ENCODE assay signal across 8 cellular contexts in genomic region chr5:138337685-138338410, GRCh38. TPM values are rescaled to one million over a fixed set of nuclear protein-coding genes. Genes with fewer than 3 reads are reported as not detected.
DNase-seq lines count a peak whose midpoint lies in the region; ATAC-seq and TF ChIP-seq lines count a peak whose summit lies in the region.

Gene FAM53C, plus strand, starts transcription at chr5:138338266. Its CDS starts 3,070 bp downstream, at chr5:138341336.

- H3K4me3 Mint-ChIP-seq in T-cell (peak within 1 kb of the TSS; percentile 87 to 91 (median 89)), type B pancreatic cell (peak within 1 kb of the TSS; percentile 95)

- H3K36me3 Mint-ChIP-seq in T-cell (peaks cover 11% of the 10 kb centered on the region), type B pancreatic cell (peaks cover 11% of the 10 kb centered on the region)

- DNase-seq in NCI-H1417 (lab: John Stamatoyannopoulos, UW) = peak; percentile 95 to 96 (median 96)
- DNase-seq in T-cell = peak; percentile 79 to 96 (median 89)
- peak; percentile 97 for DNase-seq in cardiac septum (ENCODE audit: low spot score)
- DNase-seq in posterior cingulate gyrus = peak; percentile 84 to 99 (median 91)
- peak; percentile 96 for DNase-seq in type B pancreatic cell (ENCODE audit: extremely low spot score, unreplicated experiment)

- H3K9me3 Mint-ChIP-seq in T-cell (no peaks in the 10 kb centered on the region), type B pancreatic cell (no peaks in the 10 kb centered on the region)

- intact Hi-C loops in cardiac septum (cut with DNase I) = loop anchor here (2.0 to 5.0 kb wide), 2 partner anchors 15 to 161 kb away; partner anchors contain the start of genes BRD8, KDM3B and KIF20A
- intact Hi-C loops in posterior cingulate gyrus (cut with DNase I) = loop anchor here (2.0 to 10.0 kb wide), 3 partner anchors 15 to 163 kb away; partner anchors contain the start of genes BRD8, CDC23, KDM3B and KIF20A

- TF ChIP-seq CTCF in GM12875 (IDR thresholded peaks at IDR 0.05; ENCODE audit: borderline replicate concordance, insufficient read depth, low read depth, low read length) (no peak), type B pancreatic cell (conservative IDR thresholded peaks at IDR 0.05) (no peak)

- no peaks in the 10 kb centered on the region for H3K27me3 Mint-ChIP-seq in T-cell
- no peaks in the 10 kb centered on the region for H3K27me3 Mint-ChIP-seq in type B pancreatic cell

- H3K27ac ChIP-seq in adipose tissue (ENCODE audit: low read depth, low read length) = peak within 1 kb of the TSS; percentile 99

- POLR2A ChIA-PET in T-cell (lab: Charles Lee) = interaction anchor here (0.6 to 3.7 kb wide), 10 partner anchors 12 to 1358 kb away, joined by 3 to 33 read pairs (median 4); partner anchors contain the start of genes KDM3B (in 2 of the 2), BRD8 (in 1 of the 2), CDC23 (in 1 of the 2) and HSPA9 (in 1 of the 2)

- H3K4me1 Mint-ChIP-seq in T-cell = peaks cover 34 to 41% (median 37%) of the 10 kb centered on the region in 3 donors
- H3K4me1 Mint-ChIP-seq in type B pancreatic cell (ENCODE audit: unreplicated experiment) = peaks cover 32% of the 10 kb centered on the region

- CTCF ChIA-PET in T-cell (lab: Charles Lee) = interaction anchor here (0.6 to 6.3 kb wide), 5 partner anchors 13 to 35 kb away, joined by 3 to 88 read pairs (median 4); partner anchors contain the start of gene KDM3B (in 1 of the 2)

- H3K4me3 ChIP-seq in GM12875 (ENCODE audit: low read depth, low read length) = peak within 1 kb of the TSS; percentile 69

- 0 to 1% (median 0%) methylated on average over 50 to 56 of the region's 56 CpGs for WGBS in adipose tissue, 3 donors

- H3K27ac Mint-ChIP-seq in T-cell (peak within 1 kb of the TSS; percentile 98 to 100), type B pancreatic cell (peak within 1 kb of the TSS; percentile 99)

- peak; percentile 83 for ATAC-seq in HG02678 (IDR thresholded peaks at IDR 0.05; ENCODE audit: unreplicated experiment)
- ATAC-seq in T-cell (replicated peaks in 1 of 4) = peak; percentile 85 to 92 (median 91)

RNA-seq across cellular contexts. Expression of gene FAM53C, which starts in this region (rescaled TPM):
- total RNA-seq in T-cell (10 to 100 TPM; 22.2 to 58.3 (median 25.5) TPM), cardiac septum (23.8 TPM), type B pancreatic cell (ENCODE audit: low replicate concordance) (48.2 and 56.4 TPM in 2 replicates)
- 10 to 100 TPM; 12.4 to 25.9 (median 15.5) TPM for polyA plus RNA-seq in adipose tissue

Comparison
In these comparisons a context has a peak if more than half of its experiments do, and no peak if none do; other contexts are left out.
1. Peak in every context shown above with its lines: DNase-seq, ATAC-seq, H3K4me3 ChIP-seq and H3K27ac ChIP-seq.